1 cellular context compared by ENCODE assay signal in the genomic region with DNA sequence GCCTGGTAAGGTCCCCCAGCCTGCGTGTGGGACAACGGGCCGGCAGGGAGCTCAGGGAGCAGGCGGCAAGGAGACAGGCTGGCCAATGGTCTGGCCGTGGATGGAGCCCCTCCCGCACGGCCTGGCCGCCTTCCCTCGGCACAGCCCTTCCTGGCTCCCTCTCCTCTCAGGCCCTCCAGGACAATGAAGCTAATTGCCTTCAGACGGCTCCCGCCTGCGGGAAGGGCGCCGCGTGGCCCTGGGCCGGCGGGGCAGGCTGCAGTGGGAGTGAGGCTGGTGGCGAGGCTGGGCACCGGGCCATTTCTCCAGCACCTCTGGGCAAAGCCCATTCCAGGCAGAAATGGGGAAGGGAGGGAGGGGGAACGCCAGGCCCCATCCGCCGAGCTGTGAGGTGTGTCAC.
TF ChIP-seq lines count a peak whose summit lies in the region.

No MANE protein-coding gene starts in this region.

TF ChIP-seq in HepG2, 621 proteins besides CTCF, POLR2A, EP300 and RAD21:
- TF ChIP-seq ATRX (CRISPR knock-in tag; IDR thresholded peaks at IDR 0.05; ENCODE audit: borderline replicate concordance), result no peak
- no peak for TF ChIP-seq FIP1L1 (IDR thresholded peaks at IDR 0.05; ENCODE audit: borderline replicate concordance, insufficient read depth, low read depth, low read length)
- TF ChIP-seq ZBTB21 (CRISPR knock-in tag; IDR thresholded peaks at IDR 0.05), result no peak
- 0 out of 2 replicates have a peak, but pooled peaks have one; percentile 51 for TF ChIP-seq EZH2 (conservative IDR thresholded peaks at IDR 0.05; ENCODE audit: low read depth, low read length)
